26 cellular contexts compared by ENCODE assay signal in genomic region chr19:42150353-42150752, GRCh38. TPM values are rescaled to one million over a fixed set of nuclear protein-coding genes. Genes with fewer than 3 reads are reported as not detected.
A peak's percentile ranks its signal among the peaks of the same experiment; 100 is the strongest.
DNase-seq lines count a peak whose midpoint lies in the region; TF ChIP-seq lines count a peak whose summit lies in the region.
"Had no signal": no experiment of that assay in that cellular context is flagged by ENCODE, and none has a peak within 500 bp of the region (broad histone marks: within the 10 kb centered on the region; RNA-seq: fewer than 3 reads in every experiment).

No MANE protein-coding gene starts in this region.

- H3K27me3 ChIP-seq in H7 (ENCODE audit: control insufficient read depth, insufficient read depth, low read length): peaks cover 9% of the 10 kb centered on the region
- H3K27me3 ChIP-seq in tibial nerve: peaks cover 0 to 82% of the 10 kb centered on the region in 2 donors
- H3K27me3 ChIP-seq: BE2C, testis had no signal

- H3K36me3 ChIP-seq in H7 (replicated peaks; ENCODE audit: control insufficient read depth, insufficient read depth, low read length): no peaks in the 10 kb centered on the region
- H3K36me3 ChIP-seq in tibial nerve: no peaks in the 10 kb centered on the region
- H3K36me3 ChIP-seq: adrenal gland, BE2C, left lung, neural progenitor cell had no signal

- no peaks in the 10 kb centered on the region for H3K4me1 ChIP-seq in tibial nerve
- H3K4me1 ChIP-seq: adrenal gland, left lung, testis had no signal

- TF ChIP-seq EP300 in tibial nerve (IDR thresholded peaks at IDR 0.05): no peak

- TF ChIP-seq CTCF in tibial nerve (IDR thresholded peaks at IDR 0.05): no peak

- TF ChIP-seq POLR2A in tibial nerve (IDR thresholded peaks at IDR 0.05): no peak

- no peaks in the 10 kb centered on the region for H3K9me3 ChIP-seq in tibial nerve
- H3K9me3 ChIP-seq: adrenal gland, BE2C, left lung, testis had no signal

- H3K4me3 ChIP-seq in H7 (ENCODE audit: insufficient read depth, low read depth, low read length): no peak overlapping the region
- H3K4me3 ChIP-seq in tibial nerve: no peak overlapping the region
- H3K4me3 ChIP-seq: adrenal gland, left lung, neural progenitor cell, testis had no signal

- 11 to 19% methylated on average over 17 of the region's 17 CpGs for WGBS in tibial nerve, 2 donors

- H3K27ac ChIP-seq in tibial nerve: no peak overlapping the region
- H3K27ac ChIP-seq: adrenal gland, left lung, neural progenitor cell, testis had no signal

- DNase-seq in COLO668 (lab: John Stamatoyannopoulos, UW; ENCODE audit: unreplicated experiment) (peak; percentile 69), H7 (peak; percentile 83), NCI-H2227 (lab: John Stamatoyannopoulos, UW; ENCODE audit: unreplicated experiment) (peak; percentile 87), left kidney (ENCODE audit: low read depth, low spot score) (peak; percentile 31), tibial nerve (ENCODE audit: low spot score in 2 of 2) (no peak), pons (ENCODE audit: low spot score) (no peak), AG08395 (ENCODE audit: low spot score) (no peak)
- DNase-seq: ACHN; activated CD4-positive, alpha-beta memory T cell treated with anti-CD3 and anti-CD28 coated beads, Interleukin-2, amount 10 ng/mL, durations not matched to agents 7 days and 5 days; activated CD4-positive, alpha-beta T cell treated with anti-CD3 and anti-CD28 coated beads for 1 hour; activated CD8-positive, alpha-beta memory T cell treated with anti-CD3 and anti-CD28 coated beads, Interleukin-2, amount 50 U/mL, for 4 hours; activated naive CD4-positive, alpha-beta T cell treated with anti-CD3 and anti-CD28 coated beads, Interleukin-2, amount 10 ng/mL, durations not matched to agents 7 days and 5 days; adrenal gland; BE2C; CD8-positive, alpha-beta T cell; erythroblast; left lung; NCI-H1436; NCI-H2171; NCI-H524 treated with DMSO at 0.1 percent for 48 hours; right cardiac atrium; stimulated activated CD4-positive, alpha-beta T cell treated with anti-CD3 and anti-CD28 coated beads, Interleukin-1b, Interleukin-23, amount 100 ng/mL, for 48 hours; stimulated activated naive CD8-positive, alpha-beta T cell treated with anti-CD3 and anti-CD28 coated beads, Interleukin-15, Interleukin-2, amounts not matched to agents 100 U/mL and 50 U/mL, for 24 hours; T-helper 2 cell; testis had no signal

RNA-seq across cellular contexts. Expression of gene POU2F2, which starts 18.1 kb away (rescaled TPM):
- 0.90 and 2.4 TPM in 2 replicates for total RNA-seq in H7 (2014; rRNA removed; shearing (Covaris generic))
- 1 to 10 TPM in 1 of 4 donors, under 1 TPM in 3; 0.21 to 6.0 (median 0.51) TPM for total RNA-seq in tibial nerve

Comparison
In these comparisons a context has a peak if more than half of its experiments do, and no peak if none do; other contexts are left out.
1. DNase-seq: peak in COLO668 (single experiment), H7 (single experiment), NCI-H2227 (single experiment) and left kidney (single experiment); none in tibial nerve (0 of 2), pons (single experiment) and AG08395 (single experiment).